Comparison of ENCODE assay signal across 1 cellular context in genomic region chr11:67138922-67139321, GRCh38.
TF ChIP-seq lines count a peak whose summit lies in the region.

No MANE protein-coding gene starts in this region.

TF ChIP-seq in IMR-90, 13 proteins besides CTCF, POLR2A, EP300 and RAD21 (continued from another document):
- TF ChIP-seq RCOR1 (IDR thresholded peaks at IDR 0.05; ENCODE audit: insufficient replicate concordance, low read length) (no peak), MAZ (IDR thresholded peaks at IDR 0.05; ENCODE audit: borderline replicate concordance, low read depth, low read length) (no peak)
